Comparison of ENCODE assay signal across 1 cellular context in the genomic region with DNA sequence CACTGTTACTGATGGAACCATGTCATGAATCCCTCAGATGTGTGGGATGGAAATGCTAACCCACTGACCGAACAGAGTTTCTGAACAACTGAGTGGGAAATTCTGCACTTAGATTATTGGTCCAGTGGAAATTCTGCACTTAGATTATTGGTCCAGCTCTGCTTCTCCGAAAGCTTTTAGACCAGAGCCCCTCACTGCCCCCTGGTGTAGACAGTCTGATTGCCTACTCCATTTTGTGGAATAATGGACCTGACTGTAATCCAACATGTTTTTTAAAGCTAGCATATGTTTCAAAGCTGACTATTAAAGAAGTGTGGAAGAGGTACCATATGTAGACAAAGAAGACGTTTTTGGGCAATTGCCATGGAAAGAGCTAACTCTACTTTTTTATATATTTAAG.
TF ChIP-seq lines count a peak whose summit lies in the region.

No MANE protein-coding gene starts in this region.

TF ChIP-seq in WTC11, 78 proteins besides CTCF, POLR2A, EP300 and RAD21 (continued from another document):
- TF ChIP-seq, protein P1, sequence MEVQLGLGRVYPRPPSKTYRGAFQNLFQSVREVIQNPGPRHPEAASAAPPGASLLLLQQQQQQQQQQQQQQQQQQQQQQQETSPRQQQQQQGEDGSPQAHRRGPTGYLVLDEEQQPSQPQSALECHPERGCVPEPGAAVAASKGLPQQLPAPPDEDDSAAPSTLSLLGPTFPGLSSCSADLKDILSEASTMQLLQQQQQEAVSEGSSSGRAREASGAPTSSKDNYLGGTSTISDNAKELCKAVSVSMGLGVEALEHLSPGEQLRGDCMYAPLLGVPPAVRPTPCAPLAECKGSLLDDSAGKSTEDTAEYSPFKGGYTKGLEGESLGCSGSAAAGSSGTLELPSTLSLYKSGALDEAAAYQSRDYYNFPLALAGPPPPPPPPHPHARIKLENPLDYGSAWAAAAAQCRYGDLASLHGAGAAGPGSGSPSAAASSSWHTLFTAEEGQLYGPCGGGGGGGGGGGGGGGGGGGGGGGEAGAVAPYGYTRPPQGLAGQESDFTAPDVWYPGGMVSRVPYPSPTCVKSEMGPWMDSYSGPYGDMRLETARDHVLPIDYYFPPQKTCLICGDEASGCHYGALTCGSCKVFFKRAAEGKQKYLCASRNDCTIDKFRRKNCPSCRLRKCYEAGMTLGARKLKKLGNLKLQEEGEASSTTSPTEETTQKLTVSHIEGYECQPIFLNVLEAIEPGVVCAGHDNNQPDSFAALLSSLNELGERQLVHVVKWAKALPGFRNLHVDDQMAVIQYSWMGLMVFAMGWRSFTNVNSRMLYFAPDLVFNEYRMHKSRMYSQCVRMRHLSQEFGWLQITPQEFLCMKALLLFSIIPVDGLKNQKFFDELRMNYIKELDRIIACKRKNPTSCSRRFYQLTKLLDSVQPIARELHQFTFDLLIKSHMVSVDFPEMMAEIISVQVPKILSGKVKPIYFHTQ (CRISPR knock-in tag; IDR thresholded peaks at IDR 0.05): no peak
- TF ChIP-seq, protein P2, sequence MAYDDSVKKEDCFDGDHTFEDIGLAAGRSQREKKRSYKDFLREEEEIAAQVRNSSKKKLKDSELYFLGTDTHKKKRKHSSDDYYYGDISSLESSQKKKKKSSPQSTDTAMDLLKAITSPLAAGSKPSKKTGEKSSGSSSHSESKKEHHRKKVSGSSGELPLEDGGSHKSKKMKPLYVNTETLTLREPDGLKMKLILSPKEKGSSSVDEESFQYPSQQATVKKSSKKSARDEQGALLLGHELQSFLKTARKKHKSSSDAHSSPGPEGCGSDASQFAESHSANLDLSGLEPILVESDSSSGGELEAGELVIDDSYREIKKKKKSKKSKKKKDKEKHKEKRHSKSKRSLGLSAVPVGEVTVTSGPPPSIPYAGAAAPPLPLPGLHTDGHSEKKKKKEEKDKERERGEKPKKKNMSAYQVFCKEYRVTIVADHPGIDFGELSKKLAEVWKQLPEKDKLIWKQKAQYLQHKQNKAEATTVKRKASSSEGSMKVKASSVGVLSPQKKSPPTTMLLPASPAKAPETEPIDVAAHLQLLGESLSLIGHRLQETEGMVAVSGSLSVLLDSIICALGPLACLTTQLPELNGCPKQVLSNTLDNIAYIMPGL (CRISPR knock-in tag; IDR thresholded peaks at IDR 0.05): no peak
- TF ChIP-seq OVOL2 (CRISPR knock-in tag; IDR thresholded peaks at IDR 0.05; ENCODE audit: borderline replicate concordance) (no peak), FOXK1 (CRISPR knock-in tag; IDR thresholded peaks at IDR 0.05) (no peak), ELF4 (CRISPR knock-in tag; IDR thresholded peaks at IDR 0.05; ENCODE audit: low read depth) (no peak), SP1 (CRISPR knock-in tag; conservative IDR thresholded peaks at IDR 0.05) (no peak), IRF2 (CRISPR knock-in tag; IDR thresholded peaks at IDR 0.05; ENCODE audit: borderline replicate concordance, low read depth) (no peak), SMAD3 (CRISPR knock-in tag; IDR thresholded peaks at IDR 0.05; ENCODE audit: borderline replicate concordance) (no peak), EMX1 (CRISPR knock-in tag; IDR thresholded peaks at IDR 0.05) (no peak)
- TF ChIP-seq, protein P3, sequence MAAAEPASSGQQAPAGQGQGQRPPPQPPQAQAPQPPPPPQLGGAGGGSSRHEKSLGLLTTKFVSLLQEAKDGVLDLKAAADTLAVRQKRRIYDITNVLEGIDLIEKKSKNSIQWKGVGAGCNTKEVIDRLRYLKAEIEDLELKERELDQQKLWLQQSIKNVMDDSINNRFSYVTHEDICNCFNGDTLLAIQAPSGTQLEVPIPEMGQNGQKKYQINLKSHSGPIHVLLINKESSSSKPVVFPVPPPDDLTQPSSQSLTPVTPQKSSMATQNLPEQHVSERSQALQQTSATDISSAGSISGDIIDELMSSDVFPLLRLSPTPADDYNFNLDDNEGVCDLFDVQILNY (CRISPR knock-in tag; IDR thresholded peaks at IDR 0.05): no peak
- TF ChIP-seq, protein P4, sequence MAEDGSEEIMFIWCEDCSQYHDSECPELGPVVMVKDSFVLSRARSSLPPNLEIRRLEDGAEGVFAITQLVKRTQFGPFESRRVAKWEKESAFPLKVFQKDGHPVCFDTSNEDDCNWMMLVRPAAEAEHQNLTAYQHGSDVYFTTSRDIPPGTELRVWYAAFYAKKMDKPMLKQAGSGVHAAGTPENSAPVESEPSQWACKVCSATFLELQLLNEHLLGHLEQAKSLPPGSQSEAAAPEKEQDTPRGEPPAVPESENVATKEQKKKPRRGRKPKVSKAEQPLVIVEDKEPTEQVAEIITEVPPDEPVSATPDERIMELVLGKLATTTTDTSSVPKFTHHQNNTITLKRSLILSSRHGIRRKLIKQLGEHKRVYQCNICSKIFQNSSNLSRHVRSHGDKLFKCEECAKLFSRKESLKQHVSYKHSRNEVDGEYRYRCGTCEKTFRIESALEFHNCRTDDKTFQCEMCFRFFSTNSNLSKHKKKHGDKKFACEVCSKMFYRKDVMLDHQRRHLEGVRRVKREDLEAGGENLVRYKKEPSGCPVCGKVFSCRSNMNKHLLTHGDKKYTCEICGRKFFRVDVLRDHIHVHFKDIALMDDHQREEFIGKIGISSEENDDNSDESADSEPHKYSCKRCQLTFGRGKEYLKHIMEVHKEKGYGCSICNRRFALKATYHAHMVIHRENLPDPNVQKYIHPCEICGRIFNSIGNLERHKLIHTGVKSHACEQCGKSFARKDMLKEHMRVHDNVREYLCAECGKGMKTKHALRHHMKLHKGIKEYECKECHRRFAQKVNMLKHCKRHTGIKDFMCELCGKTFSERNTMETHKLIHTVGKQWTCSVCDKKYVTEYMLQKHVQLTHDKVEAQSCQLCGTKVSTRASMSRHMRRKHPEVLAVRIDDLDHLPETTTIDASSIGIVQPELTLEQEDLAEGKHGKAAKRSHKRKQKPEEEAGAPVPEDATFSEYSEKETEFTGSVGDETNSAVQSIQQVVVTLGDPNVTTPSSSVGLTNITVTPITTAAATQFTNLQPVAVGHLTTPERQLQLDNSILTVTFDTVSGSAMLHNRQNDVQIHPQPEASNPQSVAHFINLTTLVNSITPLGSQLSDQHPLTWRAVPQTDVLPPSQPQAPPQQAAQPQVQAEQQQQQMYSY (CRISPR knock-in tag; IDR thresholded peaks at IDR 0.05): no peak
- TF ChIP-seq, protein P5, sequence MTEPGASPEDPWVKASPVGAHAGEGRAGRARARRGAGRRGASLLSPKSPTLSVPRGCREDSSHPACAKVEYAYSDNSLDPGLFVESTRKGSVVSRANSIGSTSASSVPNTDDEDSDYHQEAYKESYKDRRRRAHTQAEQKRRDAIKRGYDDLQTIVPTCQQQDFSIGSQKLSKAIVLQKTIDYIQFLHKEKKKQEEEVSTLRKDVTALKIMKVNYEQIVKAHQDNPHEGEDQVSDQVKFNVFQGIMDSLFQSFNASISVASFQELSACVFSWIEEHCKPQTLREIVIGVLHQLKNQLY (CRISPR knock-in tag; IDR thresholded peaks at IDR 0.05): no peak
- TF ChIP-seq, protein P6, sequence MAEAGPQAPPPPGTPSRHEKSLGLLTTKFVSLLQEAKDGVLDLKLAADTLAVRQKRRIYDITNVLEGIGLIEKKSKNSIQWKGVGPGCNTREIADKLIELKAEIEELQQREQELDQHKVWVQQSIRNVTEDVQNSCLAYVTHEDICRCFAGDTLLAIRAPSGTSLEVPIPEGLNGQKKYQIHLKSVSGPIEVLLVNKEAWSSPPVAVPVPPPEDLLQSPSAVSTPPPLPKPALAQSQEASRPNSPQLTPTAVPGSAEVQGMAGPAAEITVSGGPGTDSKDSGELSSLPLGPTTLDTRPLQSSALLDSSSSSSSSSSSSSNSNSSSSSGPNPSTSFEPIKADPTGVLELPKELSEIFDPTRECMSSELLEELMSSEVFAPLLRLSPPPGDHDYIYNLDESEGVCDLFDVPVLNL (CRISPR knock-in tag; IDR thresholded peaks at IDR 0.05; ENCODE audit: borderline replicate concordance, low read depth): no peak
- TF ChIP-seq, protein P7, sequence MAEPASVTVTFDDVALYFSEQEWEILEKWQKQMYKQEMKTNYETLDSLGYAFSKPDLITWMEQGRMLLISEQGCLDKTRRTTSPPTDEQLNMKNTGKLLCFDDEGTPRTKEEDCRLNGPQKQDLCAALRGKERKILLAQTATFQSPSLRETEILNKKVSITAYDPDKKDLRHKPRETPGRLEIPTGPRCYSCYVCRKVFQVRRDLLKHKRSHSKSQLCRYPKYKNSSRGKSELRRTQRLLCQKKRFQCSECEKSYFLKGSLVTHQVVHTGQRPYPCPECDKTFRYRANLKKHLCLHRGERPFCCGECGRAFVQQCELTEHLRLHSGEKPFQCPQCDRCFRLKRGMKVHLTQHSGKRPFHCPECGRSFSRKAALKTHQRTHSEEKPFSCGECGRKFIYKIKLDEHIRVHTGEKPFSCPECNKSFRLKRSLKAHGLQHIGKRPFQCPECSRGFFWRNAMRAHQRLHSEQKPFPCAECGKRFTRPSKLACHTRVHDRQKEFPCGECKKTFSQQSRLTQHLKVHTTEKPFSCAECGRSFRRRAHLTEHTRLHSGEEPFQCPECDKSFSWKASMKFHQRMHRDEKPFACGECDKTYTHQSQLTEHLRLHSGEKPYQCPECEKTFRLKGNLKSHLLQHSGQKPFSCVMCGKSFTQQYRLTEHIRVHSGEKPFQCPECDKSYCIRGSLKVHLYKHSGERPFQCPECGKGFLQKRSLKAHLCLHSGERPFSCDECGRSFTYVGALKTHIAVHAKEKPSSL (CRISPR knock-in tag; conservative IDR thresholded peaks at IDR 0.05): no peak
